In genomic region chr19:33175156-33175782, GRCh38 we compare ENCODE assay signal across 11 cellular contexts. TPM values are rescaled to one million over a fixed set of nuclear protein-coding genes. Genes with fewer than 3 reads are reported as not detected.
A peak's percentile ranks its signal among the peaks of the same experiment; 100 is the strongest.
DNase-seq lines count a peak whose midpoint lies in the region; ATAC-seq, FAIRE-seq and TF ChIP-seq lines count a peak whose summit lies in the region.
"Had no signal": no experiment of that assay in that cellular context is flagged by ENCODE, and none has a peak within 500 bp of the region (broad histone marks: within the 10 kb centered on the region; RNA-seq: fewer than 3 reads in every experiment).

No MANE protein-coding gene starts in this region.

- intact Hi-C loops in CD8-positive, alpha-beta T cell (cut with DNase I, micrococcal nuclease), result loop anchor here (5.0 to 10.0 kb wide), 3 partner anchors 483 to 960 kb away; partner anchors contain the start of genes ANKRD27 (in 2 of the 2), RGS9BP (in 2 of the 2) and NUDT19 (in 1 of the 2)
- intact Hi-C loops in K562 (cut with micrococcal nuclease), result loop anchor here (5.0 kb wide), 1 partner anchor 203 kb away; the partner anchor contains the start of genes CEP89 and FAAP24
- intact Hi-C loops in esophagus muscularis mucosa (cut with DNase I), result loop anchor here (5.0 kb wide), 2 partner anchors 127 to 197 kb away; partner anchors contain the start of genes CEBPA and CEBPG

- no peak for FAIRE-seq in K562 (lab: Jason Lieb, UNC)

- H3K27ac Mint-ChIP-seq in CD8-positive, alpha-beta T cell, result peak overlapping the region; percentile 98
- peak overlapping the region; percentile 94 for H3K27ac Mint-ChIP-seq in osteocyte (ENCODE audit: unreplicated experiment)

- peaks cover 45% of the 10 kb centered on the region for H3K4me1 Mint-ChIP-seq in CD8-positive, alpha-beta T cell (ENCODE audit: low read depth)
- peaks cover 31% of the 10 kb centered on the region for H3K4me1 Mint-ChIP-seq in osteocyte (ENCODE audit: unreplicated experiment)

- H3K4me3 Mint-ChIP-seq in CD8-positive, alpha-beta T cell, result peak overlapping the region; percentile 95
- H3K4me3 Mint-ChIP-seq in osteocyte (ENCODE audit: unreplicated experiment), result peak overlapping the region; percentile 92

- CTCF ChIA-PET in CD8-positive, alpha-beta T cell (lab: Charles Lee), result interaction anchor here (0.6 to 4.5 kb wide), 4 partner anchors 9 to 31 kb away, joined by 3 to 45 read pairs (median 12); no protein-coding TSS in a partner anchor
- CTCF ChIA-PET in K562 (lab: Yijun Ruan, JAX; ENCODE audit: low intra/inter-chr PET ratio), result no interaction called here

- TF ChIP-seq CTCF in CD8-positive, alpha-beta T cell (IDR thresholded peaks at IDR 0.05), result no peak
- TF ChIP-seq CTCF in K562 (IDR thresholded peaks at IDR 0.05 in 2 of 3, conservative IDR thresholded peaks at IDR 0.05 in 1 of 3; ENCODE audit: insufficient read depth in 2 of 3, low read depth in 1 of 3, low read length in 3 of 3) (no peak), osteocyte (IDR thresholded peaks at IDR 0.05) (no peak), esophagus muscularis mucosa (IDR thresholded peaks at IDR 0.05) (no peak)

- POLR2A ChIA-PET in CD8-positive, alpha-beta T cell (lab: Charles Lee), result interaction anchor here (2.7 to 3.0 kb wide), 2 partner anchors 16 to 198 kb away, joined by 14 to 45 read pairs; partner anchors contain the start of gene CEBPG
- POLR2A ChIA-PET in K562 (lab: Yijun Ruan, JAX), result interaction anchor here (0.6 to 1.4 kb wide), 6 partner anchors 13 to 221 kb away, joined by 3 to 6 read pairs (median 3); no protein-coding TSS in a partner anchor

- H3K27me3 ChIP-seq in CD8-positive, alpha-beta T cell (ENCODE audit: insufficient read depth, low read length), result no peaks in the 10 kb centered on the region
- H3K27me3 ChIP-seq in HUES6 (ENCODE audit: control insufficient read depth, insufficient read depth, low read length) (peaks cover 9% of the 10 kb centered on the region), K562 (ENCODE audit: control insufficient read depth in 2 of 2, insufficient read depth in 2 of 2, low read length in 2 of 2) (no peaks in the 10 kb centered on the region), esophagus muscularis mucosa (no peaks in the 10 kb centered on the region)

- H3K4me2 ChIP-seq in K562 (ENCODE audit: insufficient read depth, low read length), result peak overlapping the region; percentile 89; the same call in 1 of the 2 replicates

- peaks cover 10% of the 10 kb centered on the region; the same call in 2 of the 3 replicates for H3K79me2 ChIP-seq in K562 (ENCODE audit: control insufficient read depth, insufficient read depth, low read length)

- WGBS in K562 (ENCODE audit: insufficient coverage, low coverage, missing lambda C conversion rate), result 91% methylated on average over 10 of the region's 10 CpGs
- WGBS in esophagus muscularis mucosa, result 91% methylated on average over 10 of the region's 10 CpGs

- no peaks in the 10 kb centered on the region for H3K36me3 ChIP-seq in CD8-positive, alpha-beta T cell (ENCODE audit: insufficient read depth, low read length)
- H3K36me3 ChIP-seq in HUES6 (ENCODE audit: control insufficient read depth, insufficient read depth, low read length), result no peaks in the 10 kb centered on the region
- H3K36me3 ChIP-seq in K562 (ENCODE audit: control insufficient read depth, insufficient read depth, low read length), result no peaks in the 10 kb centered on the region
- no peaks in the 10 kb centered on the region for H3K36me3 ChIP-seq in esophagus muscularis mucosa

- no peaks in the 10 kb centered on the region for H3K9me3 Mint-ChIP-seq in CD8-positive, alpha-beta T cell
- no peaks in the 10 kb centered on the region for H3K9me3 Mint-ChIP-seq in osteocyte (ENCODE audit: unreplicated experiment)
- H3K9me3 Mint-ChIP-seq: dendritic cell treated with granulocyte-macrophage colony-stimulating factor and Interleukin-4, amounts not matched to agents 40 ng/mL and 50 ng/mL, for 4 days had no signal

- H3K27ac ChIP-seq in CD8-positive, alpha-beta T cell (ENCODE audit: low read depth, low read length), result no peak overlapping the region
- H3K27ac ChIP-seq in HUES6 (ENCODE audit: low read depth, low read length), result no peak overlapping the region
- no peak overlapping the region for H3K27ac ChIP-seq in K562 (ENCODE audit: extremely low read depth, low read depth, low read length)
- H3K27ac ChIP-seq in esophagus muscularis mucosa (replicated peaks in 1 of 4), result peak overlapping the region in 2 of 4 donors; percentile 88 to 95

- no peak for DNase-seq in CD8-positive, alpha-beta T cell
- DNase-seq in K562 (ENCODE audit: extremely low read depth in 1 of 4, low spot score in 3 of 4), result no peak
- DNase-seq in osteocyte (ENCODE audit: extremely low spot score, unreplicated experiment), result no peak
- no peak for DNase-seq in esophagus muscularis mucosa (ENCODE audit: extremely low spot score)
- DNase-seq in NCI-H2029 treated with DMSO at 0.1 percent for 48 hours (lab: John Stamatoyannopoulos, UW), result no peak
- DNase-seq: NCI-H1436 treated with DMSO at 0.1 percent for 48 hours had no signal

- no peak for TF ChIP-seq POLR2A in K562 (conservative IDR thresholded peaks at IDR 0.05)
- TF ChIP-seq POLR2A in esophagus muscularis mucosa (IDR thresholded peaks at IDR 0.05; ENCODE audit: low read depth), result no peak

- ATAC-seq in CD8-positive, alpha-beta T cell, result no peak
- ATAC-seq in K562, result no peak
- ATAC-seq in GM21528 (IDR thresholded peaks at IDR 0.05; ENCODE audit: low FRiP score, unreplicated experiment), result no peak

- H3K36me3 Mint-ChIP-seq in CD8-positive, alpha-beta T cell, result peaks cover 7% of the 10 kb centered on the region
- no peaks in the 10 kb centered on the region for H3K36me3 Mint-ChIP-seq in osteocyte (ENCODE audit: unreplicated experiment)

- no peaks in the 10 kb centered on the region for H3K9me3 ChIP-seq in CD8-positive, alpha-beta T cell (ENCODE audit: low read length)
- no peaks in the 10 kb centered on the region for H3K9me3 ChIP-seq in HUES6 (ENCODE audit: control insufficient read depth, insufficient read depth, low read depth, low read length)
- H3K9me3 ChIP-seq in K562 (replicated peaks; ENCODE audit: control insufficient read depth, insufficient read depth, low read depth, low read length), result no peaks in the 10 kb centered on the region
- no peaks in the 10 kb centered on the region for H3K9me3 ChIP-seq in esophagus muscularis mucosa

- H3K9ac ChIP-seq in HUES6 (ENCODE audit: low read length) (no peak overlapping the region), K562 (ENCODE audit: insufficient read depth in 1 of 2, low read depth in 2 of 2, low read length in 2 of 2) (0 out of 4 replicates have a peak overlapping the region, but pooled peaks of 1 of the 2 experiments have one; percentile 55)

- peaks cover 4% of the 10 kb centered on the region; the same call in 1 of the 2 replicates for H4K20me1 ChIP-seq in K562 (replicated peaks; ENCODE audit: control insufficient read depth, insufficient read depth, low read length)

- in situ Hi-C loops in K562 (cut with MboI), result no loop called here

- no peak overlapping the region for H2AFZ ChIP-seq in K562 (ENCODE audit: low read depth, low read length)

- no peak for TF ChIP-seq EP300 in K562 (IDR thresholded peaks at IDR 0.05; ENCODE audit: low read length)
- no peak for TF ChIP-seq EP300 in esophagus muscularis mucosa (IDR thresholded peaks at IDR 0.05)

- BruUV-seq in K562 (replicated peaks; lab: Mats Ljungman, UMichigan), result no TSS peak

- H3K9me1 ChIP-seq in K562 (ENCODE audit: control insufficient read depth, insufficient read depth, low read length), result no peaks in the 10 kb centered on the region

- no peaks in the 10 kb centered on the region for H3K27me3 Mint-ChIP-seq in CD8-positive, alpha-beta T cell (ENCODE audit: low read depth)
- H3K27me3 Mint-ChIP-seq in osteocyte (ENCODE audit: unreplicated experiment), result peaks cover 6% of the 10 kb centered on the region
- H3K27me3 Mint-ChIP-seq: dendritic cell treated with granulocyte-macrophage colony-stimulating factor and Interleukin-4, amounts not matched to agents 40 ng/mL and 50 ng/mL, for 4 days had no signal

- H3K4me1 ChIP-seq in CD8-positive, alpha-beta T cell (ENCODE audit: insufficient read depth, low read length), result peaks cover 16% of the 10 kb centered on the region
- H3K4me1 ChIP-seq in HUES6 (ENCODE audit: control insufficient read depth, insufficient read depth, low read length), result peaks cover 12% of the 10 kb centered on the region
- H3K4me1 ChIP-seq in K562 (replicated peaks in 1 of 2; ENCODE audit: control insufficient read depth in 2 of 2, insufficient read depth in 2 of 2, low read length in 2 of 2), result peaks cover 12 to 30% of the 10 kb centered on the region in 2 experiments; a peak in 4 of 5 replicates
- H3K4me1 ChIP-seq in esophagus muscularis mucosa, result peaks cover 24 to 46% (median 32%) of the 10 kb centered on the region in 4 donors

- TF ChIP-seq RAD21 in K562 (CRISPR knock-in tag; conservative IDR thresholded peaks at IDR 0.05 in 1 of 2, IDR thresholded peaks at IDR 0.05 in 1 of 2), result no peak

- peak overlapping the region; percentile 78 for H3K4me3 ChIP-seq in CD8-positive, alpha-beta T cell (ENCODE audit: low read depth, low read length)
- H3K4me3 ChIP-seq in HUES6 (ENCODE audit: low read depth, low read length) (peak overlapping the region; percentile 78), K562 (no peak overlapping the region; the same call in 1 of the 2 replicates), esophagus muscularis mucosa (peak overlapping the region in 1 of 4 donors; percentile 76)

RNA-seq across cellular contexts. Expression of gene LRP3, which starts 18.9 kb away (rescaled TPM):
- not detected for total RNA-seq in CD8-positive, alpha-beta T cell
- total RNA-seq in K562 (2011; cell fraction: chromatin; rRNA removed; ENCODE audit: low replicate concordance), result not detected in 2 replicates
- not detected in 2 replicates for total RNA-seq in K562 (2011; cell fraction: nucleolus; rRNA removed)
- not detected in 2 replicates for total RNA-seq in K562 (2011; cell fraction: nucleoplasm; rRNA removed)
- total RNA-seq in K562 (2014; rRNA removed), result not detected in 2 replicates
- total RNA-seq in K562 (2014; rRNA removed; fragmentation: Illumina TruSeq; extraction: Trizol), result not detected in 2 replicates
- not detected in 2 replicates for total RNA-seq in K562 (2015; rRNA removed; fragmentation: Illumina TruSeq; extraction: Trizol)
- 0.04 and 0.29 TPM in 2 replicates for total RNA-seq in K562 (2021)
- not detected in 2 replicates for polyA plus RNA-seq in K562 (2011; rRNA removed)
- polyA plus RNA-seq in K562 (2011; cell fraction: cytosol; rRNA removed), result not detected in 2 replicates
- polyA plus RNA-seq in K562 (2011; cell fraction: nucleus; rRNA removed), result not detected in 2 replicates
- polyA plus RNA-seq in K562 (2012), result not detected in 2 replicates
- not detected in 2 replicates for polyA plus RNA-seq in K562 (2014; fragmentation: Illumina TruSeq; extraction: Trizol)
- not detected for polyA plus RNA-seq in K562 (2014; fragmentation: Nextera tagmentation; extraction: Ambion mirVana)
- polyA plus RNA-seq in K562 (2014; rRNA removed), result not detected in 2 replicates
- not detected in 2 replicates for polyA minus RNA-seq in K562 (2011; rRNA and poly(A)+ RNA removed)
- not detected in 2 replicates for polyA minus RNA-seq in K562 (2011; cell fraction: cytosol; rRNA and poly(A)+ RNA removed)
- polyA minus RNA-seq in K562 (2011; cell fraction: nucleus; rRNA and poly(A)+ RNA removed), result not detected in 2 replicates
- total RNA-seq in osteocyte, result 49.8 and 52.3 TPM in 2 replicates
- 10 to 100 TPM; 34.5 to 76.7 (median 62.6) TPM for total RNA-seq in esophagus muscularis mucosa

RNA-seq across cellular contexts. Expression of gene WDR88, which starts 43.4 kb away (rescaled TPM):
- total RNA-seq in CD8-positive, alpha-beta T cell, result not detected
- not detected in 2 replicates for total RNA-seq in K562 (2011; cell fraction: chromatin; rRNA removed; ENCODE audit: low replicate concordance)
- not detected in 2 replicates for total RNA-seq in K562 (2011; cell fraction: nucleolus; rRNA removed)
- not detected in 2 replicates for total RNA-seq in K562 (2011; cell fraction: nucleoplasm; rRNA removed)
- total RNA-seq in K562 (2014; rRNA removed) (not detected in 2 replicates), K562 (2014; rRNA removed; fragmentation: Illumina TruSeq; extraction: Trizol) (not detected in 2 replicates), K562 (2015; rRNA removed; fragmentation: Illumina TruSeq; extraction: Trizol) (not detected in 2 replicates), K562 (2021) (not detected in 2 replicates), osteocyte (not detected in 2 replicates), esophagus muscularis mucosa (not detected)
- polyA plus RNA-seq in K562 (2011; rRNA removed) (not detected in 2 replicates), K562 (2014; fragmentation: Illumina TruSeq; extraction: Trizol) (not detected in 2 replicates), K562 (2014; fragmentation: Nextera tagmentation; extraction: Ambion mirVana) (under 1 TPM; 0.03 to 0.04 TPM), K562 (2014; rRNA removed) (not detected in 2 replicates)
- not detected in 2 replicates for polyA plus RNA-seq in K562 (2011; cell fraction: cytosol; rRNA removed)
- polyA plus RNA-seq in K562 (2011; cell fraction: nucleus; rRNA removed), result not detected in 2 replicates
- polyA plus RNA-seq in K562 (2012), result 0.25 and 0.65 TPM in 2 replicates
- not detected in 2 replicates for polyA minus RNA-seq in K562 (2011; rRNA and poly(A)+ RNA removed)
- not detected in 2 replicates for polyA minus RNA-seq in K562 (2011; cell fraction: cytosol; rRNA and poly(A)+ RNA removed)
- polyA minus RNA-seq in K562 (2011; cell fraction: nucleus; rRNA and poly(A)+ RNA removed), result not detected in 2 replicates
- total RNA-seq: renal cortical epithelial cell, RPMI7951 had no signal

RNA-seq across cellular contexts. Expression of gene SLC7A10, which starts 50.4 kb away (rescaled TPM):
- total RNA-seq in CD8-positive, alpha-beta T cell, result not detected
- not detected in 2 replicates for total RNA-seq in K562 (2011; cell fraction: chromatin; rRNA removed; ENCODE audit: low replicate concordance)
- not detected in 2 replicates for total RNA-seq in K562 (2011; cell fraction: nucleolus; rRNA removed)
- total RNA-seq in K562 (2011; cell fraction: nucleoplasm; rRNA removed), result not detected in 2 replicates
- total RNA-seq in K562 (2014; rRNA removed) (not detected in 2 replicates), K562 (2014; rRNA removed; fragmentation: Illumina TruSeq; extraction: Trizol) (not detected in 2 replicates), K562 (2015; rRNA removed; fragmentation: Illumina TruSeq; extraction: Trizol) (not detected in 2 replicates), K562 (2021) (not detected in 2 replicates), osteocyte (not detected in 2 replicates), esophagus muscularis mucosa (not detected)
- polyA plus RNA-seq in K562 (2011; rRNA removed) (not detected in 2 replicates), K562 (2014; fragmentation: Illumina TruSeq; extraction: Trizol) (not detected in 2 replicates), K562 (2014; fragmentation: Nextera tagmentation; extraction: Ambion mirVana) (under 1 TPM in 1 of 2 experiments, not detected in 1; 0.07 TPM), K562 (2014; rRNA removed) (not detected in 2 replicates)
- not detected in 2 replicates for polyA plus RNA-seq in K562 (2011; cell fraction: cytosol; rRNA removed)
- polyA plus RNA-seq in K562 (2011; cell fraction: nucleus; rRNA removed), result not detected in 2 replicates
- polyA plus RNA-seq in K562 (2012), result not detected in 2 replicates
- polyA minus RNA-seq in K562 (2011; rRNA and poly(A)+ RNA removed), result not detected in 2 replicates
- polyA minus RNA-seq in K562 (2011; cell fraction: cytosol; rRNA and poly(A)+ RNA removed), result not detected in 2 replicates
- not detected in 2 replicates for polyA minus RNA-seq in K562 (2011; cell fraction: nucleus; rRNA and poly(A)+ RNA removed)
- total RNA-seq: renal cortical epithelial cell, RPMI7951 had no signal

Comparison
In these comparisons a context has a peak if more than half of its experiments do, and no peak if none do; other contexts are left out.
1. RNA of gene LRP3, which starts 18.9 kb away (total RNA-seq): 34.5 to 76.7 TPM in esophagus muscularis mucosa and 49.8 to 52.3 TPM in osteocyte; not detected in CD8-positive, alpha-beta T cell and 0.04 to 0.29 TPM in K562; every median in the first group is over 10 times any median in the second.